In the genomic region with DNA sequence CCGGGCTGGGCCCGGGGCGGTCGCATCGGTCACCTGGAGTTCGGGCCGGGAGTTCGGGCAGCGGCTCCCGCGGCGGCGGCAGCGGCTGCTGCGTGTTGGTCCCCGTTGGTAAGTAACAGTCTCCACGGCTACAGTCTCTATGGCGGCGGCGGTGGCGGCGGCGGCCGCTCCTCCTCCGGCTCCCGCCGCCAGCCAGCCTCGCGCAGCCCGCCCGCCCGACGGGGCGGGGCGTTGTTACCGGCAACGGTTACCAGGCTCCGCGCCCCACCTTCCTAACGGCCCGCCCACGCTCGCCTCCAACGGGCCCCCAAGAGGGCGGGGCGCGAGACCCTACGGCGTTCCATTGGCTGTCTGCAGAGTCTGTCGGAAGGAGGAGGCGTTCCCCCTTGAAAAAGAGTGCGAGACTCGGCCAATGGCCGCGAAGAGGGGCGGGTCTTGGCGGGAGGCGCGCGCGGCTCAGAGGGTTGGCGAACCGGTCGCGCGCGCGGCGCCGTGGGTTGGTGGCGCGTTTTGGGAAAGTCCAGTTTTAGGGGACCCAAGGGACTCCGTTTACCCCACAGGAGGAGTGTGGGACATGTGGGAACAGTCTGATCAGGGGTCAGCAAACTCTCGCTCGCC, we compare ENCODE assay signal across 8 cellular contexts. TPM values are rescaled to one million over a fixed set of nuclear protein-coding genes. Genes with fewer than 3 reads are reported as not detected.
A peak's percentile ranks its signal among the peaks of the same experiment; 100 is the strongest.
DNase-seq lines count a peak whose midpoint lies in the region; ATAC-seq, FAIRE-seq and TF ChIP-seq lines count a peak whose summit lies in the region.

TSS of gene RFX2 (minus strand) at position 141 of the 618 bp plus-strand sequence. CDS start 63,004 bp downstream, outside the sequence.

- no peaks in the 10 kb centered on the region for H4K20me1 ChIP-seq in SU-DHL-6 (ENCODE audit: low read depth, low read length)

- no peaks in the 10 kb centered on the region for H3K79me2 ChIP-seq in SU-DHL-6 (ENCODE audit: insufficient read depth, low read length)
- H3K79me2 ChIP-seq in parathyroid adenoma: no peaks in the 10 kb centered on the region

- H3K4me1 ChIP-seq in cardiac muscle cell (ENCODE audit: low read depth) (peaks cover 8% of the 10 kb centered on the region), parathyroid adenoma (peaks cover 9% of the 10 kb centered on the region), tibial nerve (peaks cover 0 to 22% (median 8%) of the 10 kb centered on the region in 4 donors)

- TF ChIP-seq EP300 in tibial nerve (IDR thresholded peaks at IDR 0.05): peak; percentile 64 to 79

- H3K4me3 ChIP-seq in SU-DHL-6 (ENCODE audit: insufficient read depth, low read length, poor library complexity, severe bottlenecking) (peak within 1 kb of the TSS; percentile 73), cardiac muscle cell (peak within 1 kb of the TSS; percentile 53), parathyroid adenoma (ENCODE audit: low read depth, low read length) (peak within 1 kb of the TSS; percentile 66), tibial nerve (peak within 1 kb of the TSS; percentile 43 to 84 (median 59))

- H3F3A ChIP-seq in SU-DHL-6 (ENCODE audit: insufficient read depth): peaks cover 22% of the 10 kb centered on the region

- DNase-seq in GM12892 (ENCODE audit: insufficient read length) (peak; percentile 94), NCI-H1417 treated with DMSO at 0.1 percent for 48 hours (lab: John Stamatoyannopoulos, UW) (peak; percentile 99), cardiac muscle cell (ENCODE audit: low read depth in 1 of 2, low spot score in 1 of 2) (peak; percentile 99 to 100), tibial nerve (ENCODE audit: low spot score in 2 of 2) (peak; percentile 95 to 97)
- peak; percentile 98 for DNase-seq in activated naive CD8-positive, alpha-beta T cell treated with anti-CD3 and anti-CD28 coated beads, Interleukin-2, amount 50 U/mL, for 16 hours (ENCODE audit: low read depth, low spot score)

- TF ChIP-seq POLR2A in GM12892 (IDR thresholded peaks at IDR 0.05; ENCODE audit: low read depth, low read length) (peak; percentile 58), tibial nerve (IDR thresholded peaks at IDR 0.05) (peak in 1 of 2 donors; percentile 74)

- H3K9me3 ChIP-seq in SU-DHL-6 (ENCODE audit: insufficient read depth, low read length) (no peaks in the 10 kb centered on the region), cardiac muscle cell (ENCODE audit: low read depth) (no peaks in the 10 kb centered on the region), parathyroid adenoma (ENCODE audit: control insufficient read depth, low read length) (no peaks in the 10 kb centered on the region), tibial nerve (no peaks in the 10 kb centered on the region)

- H3K27me3 ChIP-seq in SU-DHL-6 (ENCODE audit: low read length) (0 out of 2 replicates have a peak, but pooled peaks cover 4% of the 10 kb centered on the region), cardiac muscle cell (peaks cover 25% of the 10 kb centered on the region), parathyroid adenoma (ENCODE audit: control insufficient read depth, insufficient read depth, low read length) (no peaks in the 10 kb centered on the region), tibial nerve (no peaks in the 10 kb centered on the region)

- H3K9me2 ChIP-seq in SU-DHL-6 (replicated peaks; ENCODE audit: insufficient read depth, low read length): no peaks in the 10 kb centered on the region

- H3K4me2 ChIP-seq in SU-DHL-6 (ENCODE audit: low read depth, low read length, poor library complexity, severe bottlenecking) (peak within 1 kb of the TSS; percentile 87), parathyroid adenoma (ENCODE audit: low read length) (peak within 1 kb of the TSS; percentile 96)

- 0% methylated on average over 24 to 42 of the region's 75 CpGs for WGBS in tibial nerve, 2 donors

- peak; percentile 97 for ATAC-seq in HG02798 (IDR thresholded peaks at IDR 0.05; ENCODE audit: poor library complexity, unreplicated experiment)

- H2AFZ ChIP-seq in SU-DHL-6 (ENCODE audit: low read depth, low read length, severe bottlenecking) (peak within 1 kb of the TSS; percentile 87), parathyroid adenoma (peak within 1 kb of the TSS; percentile 96)

- no peaks in the 10 kb centered on the region for H3K36me3 ChIP-seq in SU-DHL-6 (ENCODE audit: low read length)
- no peaks in the 10 kb centered on the region for H3K36me3 ChIP-seq in cardiac muscle cell
- H3K36me3 ChIP-seq in parathyroid adenoma (ENCODE audit: control insufficient read depth, insufficient read depth, low read length): no peaks in the 10 kb centered on the region
- H3K36me3 ChIP-seq in tibial nerve: no peaks in the 10 kb centered on the region

- FAIRE-seq in GM12892 (lab: Jason Lieb, UNC): peak; percentile 99

- H3K9ac ChIP-seq in SU-DHL-6 (ENCODE audit: low read length) (peak within 1 kb of the TSS; percentile 59), parathyroid adenoma (peak within 1 kb of the TSS; percentile 40)

- TF ChIP-seq CTCF in SU-DHL-6 (IDR thresholded peaks at IDR 0.05; ENCODE audit: insufficient read depth, low read length, poor library complexity, severe bottlenecking): no peak
- TF ChIP-seq CTCF in cardiac muscle cell (IDR thresholded peaks at IDR 0.05; ENCODE audit: low read depth, low read length): no peak
- TF ChIP-seq CTCF in parathyroid adenoma (IDR thresholded peaks at IDR 0.05): no peak
- TF ChIP-seq CTCF in tibial nerve (IDR thresholded peaks at IDR 0.05): peak in 1 of 5 experiments; percentile 25

- H3K27ac ChIP-seq in SU-DHL-6 (ENCODE audit: low read depth, low read length) (no peak within 1 kb of the TSS), cardiac muscle cell (no peak within 1 kb of the TSS), parathyroid adenoma (no peak within 1 kb of the TSS), tibial nerve (peak within 1 kb of the TSS; percentile 68 to 94 (median 87))

RNA-seq across cellular contexts. Expression of gene RFX2, which starts in this region (rescaled TPM):
- polyA plus RNA-seq in GM12892 (2012; ENCODE audit: missing spikeins): 1.8 TPM
- total RNA-seq in cardiac muscle cell: 2.9 and 3.0 TPM in 2 replicates
- 3.9 and 7.7 TPM in 2 replicates for polyA plus RNA-seq in cardiac muscle cell
- 10 to 100 TPM; 12.6 to 17.3 (median 15.0) TPM for total RNA-seq in tibial nerve

Comparison
In these comparisons a context has a peak if more than half of its experiments do, and no peak if none do; other contexts are left out.
1. H3K27ac ChIP-seq: peak in tibial nerve (4 of 4); none in SU-DHL-6 (single experiment), cardiac muscle cell (single experiment) and parathyroid adenoma (single experiment).
2. Peak in every context shown above with its lines, with median percentiles within 50 percentile points of each other: DNase-seq and H3K4me3 ChIP-seq.